ENCODE assay signal across 8 cellular contexts in genomic region chr6:42260424-42260888, GRCh38. TPM values are rescaled to one million over a fixed set of nuclear protein-coding genes. Genes with fewer than 3 reads are reported as not detected.
DNase-seq lines count a peak whose midpoint lies in the region; ATAC-seq and TF ChIP-seq lines count a peak whose summit lies in the region.

No MANE protein-coding gene starts in this region.

- H3K36me3 ChIP-seq in RWPE2 (ENCODE audit: low read depth) (peaks cover 49% of the 10 kb centered on the region), testis (ENCODE audit: low read depth, missing control alignments) (no peaks in the 10 kb centered on the region), ovary (no peaks in the 10 kb centered on the region)

- ATAC-seq in activated CD4-positive, alpha-beta T cell treated with anti-CD3 and anti-CD28 coated beads for 36 hours: peak; percentile 47
- peak; percentile 10; the same call in 1 of the 3 replicates for ATAC-seq in RWPE2 (ENCODE audit: low read depth)
- peak; percentile 61 for ATAC-seq in left ventricle myocardium superior

- no peaks in the 10 kb centered on the region for H3K4me1 ChIP-seq in RWPE2 (ENCODE audit: insufficient read depth, poor library complexity, severe bottlenecking)
- peaks cover 42% of the 10 kb centered on the region for H3K4me1 ChIP-seq in testis
- H3K4me1 ChIP-seq in ovary (ENCODE audit: insufficient read depth): peaks cover 9% of the 10 kb centered on the region

- H3K4me3 Mint-ChIP-seq in activated CD4-positive, alpha-beta T cell treated with anti-CD3 and anti-CD28 coated beads for 36 hours: no peak overlapping the region

- H3K27me3 ChIP-seq in RWPE2 (ENCODE audit: insufficient read depth, poor library complexity, severe bottlenecking) (no peaks in the 10 kb centered on the region), testis (no peaks in the 10 kb centered on the region), ovary (no peaks in the 10 kb centered on the region)

- H3K27me3 Mint-ChIP-seq in activated CD4-positive, alpha-beta T cell treated with anti-CD3 and anti-CD28 coated beads for 36 hours: no peaks in the 10 kb centered on the region

- DNase-seq in activated CD4-positive, alpha-beta T cell treated with anti-CD3 and anti-CD28 coated beads for 36 hours: peak; percentile 27
- DNase-seq in activated CD4-positive, alpha-beta T cell treated with anti-CD3 and anti-CD28 coated beads, Interleukin-2, amount 50 U/mL, for 1 hour: no peak
- DNase-seq in RWPE2 (ENCODE audit: low spot score) (no peak), left ventricle myocardium superior (peak; percentile 46), testis (peak; percentile 68), GOT3 (lab: John Stamatoyannopoulos, UW) (no peak), ovary (no peak), hypothalamus (lab: John Stamatoyannopoulos, UW) (no peak)

- CTCF ChIA-PET in activated CD4-positive, alpha-beta T cell treated with anti-CD3 and anti-CD28 coated beads for 36 hours (lab: Charles Lee): interaction anchor here (0.6 to 7.6 kb wide), 17 partner anchors 10 to 363 kb away, joined by 3 to 101 read pairs (median 4); partner anchors contain the start of gene UBR2

- no peak overlapping the region for H3K27ac Mint-ChIP-seq in activated CD4-positive, alpha-beta T cell treated with anti-CD3 and anti-CD28 coated beads for 36 hours

- no peaks in the 10 kb centered on the region for H3K9me3 Mint-ChIP-seq in activated CD4-positive, alpha-beta T cell treated with anti-CD3 and anti-CD28 coated beads for 36 hours (ENCODE audit: low read depth)

- H3K9me3 ChIP-seq in RWPE2 (ENCODE audit: severe bottlenecking): no peaks in the 10 kb centered on the region
- no peaks in the 10 kb centered on the region for H3K9me3 ChIP-seq in testis
- H3K9me3 ChIP-seq in ovary: no peaks in the 10 kb centered on the region

- H3K4me3 ChIP-seq in RWPE2 (ENCODE audit: severe bottlenecking): no peak overlapping the region
- H3K4me3 ChIP-seq in testis: peak overlapping the region in 1 of 2 donors; percentile 17
- H3K4me3 ChIP-seq in ovary: no peak overlapping the region

- TF ChIP-seq POLR2A in testis (IDR thresholded peaks at IDR 0.05): no peak
- no peak for TF ChIP-seq POLR2A in ovary (IDR thresholded peaks at IDR 0.05)

- POLR2A ChIA-PET in activated CD4-positive, alpha-beta T cell treated with anti-CD3 and anti-CD28 coated beads for 36 hours (lab: Charles Lee): no interaction called here

- peaks cover 19% of the 10 kb centered on the region for H3K36me3 Mint-ChIP-seq in activated CD4-positive, alpha-beta T cell treated with anti-CD3 and anti-CD28 coated beads for 36 hours (ENCODE audit: low read depth)

- no peak overlapping the region for H3K27ac ChIP-seq in RWPE2 (ENCODE audit: poor library complexity, severe bottlenecking)
- H3K27ac ChIP-seq in testis: peak overlapping the region; percentile 69 to 87
- H3K27ac ChIP-seq in ovary: no peak overlapping the region

- peaks cover 3% of the 10 kb centered on the region for H3K4me1 Mint-ChIP-seq in activated CD4-positive, alpha-beta T cell treated with anti-CD3 and anti-CD28 coated beads for 36 hours

- intact Hi-C loops in activated CD4-positive, alpha-beta T cell treated with anti-CD3 and anti-CD28 coated beads for 36 hours (cut with DNase I, micrococcal nuclease): loop anchor here (2.0 to 5.0 kb wide), 3 partner anchors 272 to 287 kb away; no protein-coding TSS in a partner anchor
- intact Hi-C loops in left ventricle myocardium superior (cut with micrococcal nuclease): no loop called here
- intact Hi-C loops in testis (cut with DNase I; ENCODE audit: low total_unique reads): no loop called here
- intact Hi-C loops in ovary (cut with DNase I): loop anchor here in 2 of 4 donors (5.0 to 10.0 kb wide), 2 partner anchors 192 to 274 kb away; partner anchors contain the start of gene TRERF1 (in 1 of the 2)

- no peak for TF ChIP-seq EP300 in ovary (IDR thresholded peaks at IDR 0.05)

- no peak for TF ChIP-seq CTCF in RWPE2 (IDR thresholded peaks at IDR 0.05; ENCODE audit: poor library complexity, severe bottlenecking)
- no peak for TF ChIP-seq CTCF in testis (IDR thresholded peaks at IDR 0.05)
- no peak for TF ChIP-seq CTCF in ovary (IDR thresholded peaks at IDR 0.05)

- 31 to 48% methylated on average over 6 to 7 of the region's 7 CpGs for WGBS in testis, 2 donors
- 60 to 70% (median 63%) methylated on average over 7 of the region's 7 CpGs for WGBS in ovary, 3 donors

RNA-seq across cellular contexts. Expression of gene MRPS10, which starts 42.8 kb away (rescaled TPM):
- 10 to 100 TPM; 35.2 to 36.2 TPM for total RNA-seq in activated CD4-positive, alpha-beta T cell treated with anti-CD3 and anti-CD28 coated beads for 36 hours
- total RNA-seq in left ventricle myocardium superior (63.0 TPM), testis (10 to 100 TPM; 35.8 to 42.0 TPM), ovary (10 to 100 TPM; 14.9 to 30.5 (median 24.6) TPM)
- polyA plus RNA-seq in testis (ENCODE audit: insufficient read depth, low read depth, low replicate concordance) (33.9 TPM), ovary (10 to 100 TPM; 19.4 to 37.3 TPM)

Comparison
In these comparisons a context has a peak if more than half of its experiments do, and no peak if none do; other contexts are left out.
1. DNase-seq: peak in activated CD4-positive, alpha-beta T cell treated with anti-CD3 and anti-CD28 coated beads for 36 hours (single experiment), left ventricle myocardium superior (single experiment) and testis (single experiment); none in activated CD4-positive, alpha-beta T cell treated with anti-CD3 and anti-CD28 coated beads, Interleukin-2, amount 50 U/mL, for 1 hour (single experiment), RWPE2 (single experiment), GOT3 (single experiment), ovary (0 of 5) and hypothalamus (0 of 51).
2. ATAC-seq: peak in every context shown above with its lines; median percentile 61 in left ventricle myocardium superior; 47 in activated CD4-positive, alpha-beta T cell treated with anti-CD3 and anti-CD28 coated beads for 36 hours; 10 in RWPE2.
3. H3K27ac ChIP-seq: peak in testis (2 of 2); none in RWPE2 (single experiment) and ovary (0 of 2).
4. intact Hi-C loops: an anchor here in activated CD4-positive, alpha-beta T cell treated with anti-CD3 and anti-CD28 coated beads for 36 hours (2.0 to 5.0 kb wide); none called in left ventricle myocardium superior and testis.